ENCODE assay signal across 35 cellular contexts in the genomic region with DNA sequence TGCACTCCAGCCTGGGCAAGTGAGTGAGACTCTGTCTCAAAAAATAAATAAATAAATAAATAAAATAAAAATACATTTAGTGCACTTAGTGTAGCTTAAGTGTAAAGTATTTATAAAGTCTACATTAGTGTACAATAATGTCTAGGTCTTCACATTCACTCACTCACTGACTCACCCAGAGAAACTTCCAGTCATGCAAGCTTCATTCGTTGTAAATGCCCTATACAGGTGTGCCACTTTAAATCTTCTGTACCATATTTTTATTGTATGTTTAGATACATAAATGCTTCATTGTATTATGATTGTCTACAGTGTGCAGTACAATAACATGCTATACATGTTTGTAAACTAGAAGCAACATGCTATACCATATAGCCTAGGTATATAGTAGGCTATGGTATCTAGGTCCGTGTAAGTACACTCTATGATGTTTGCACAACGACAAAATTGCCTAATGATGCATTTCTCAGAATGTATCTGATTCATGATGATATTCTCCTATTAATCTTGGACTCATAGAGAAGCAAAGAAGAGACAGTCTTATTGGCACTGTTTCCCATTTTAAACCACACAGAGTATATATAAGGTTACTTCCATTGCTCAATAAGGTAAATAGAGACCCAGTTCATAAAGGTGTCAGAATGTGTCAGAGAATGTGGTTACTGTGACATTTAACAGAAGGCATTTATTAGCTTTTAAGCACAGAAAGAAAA.
"Had no signal": no experiment of that assay in that cellular context is flagged by ENCODE, and none has a peak within 500 bp of the region (broad histone marks: within the 10 kb centered on the region; RNA-seq: fewer than 3 reads in every experiment).

No MANE protein-coding gene starts in this region.

- H3K27me3 ChIP-seq: brain microvascular endothelial cell had no signal

- ATAC-seq: activated CD8-positive, alpha-beta memory T cell treated with anti-CD3 and anti-CD28 coated beads, Interleukin-2, amount 10 ng/mL, durations not matched to agents 7 days and 5 days; activated naive CD8-positive, alpha-beta T cell treated with anti-CD3 and anti-CD28 coated beads, Interleukin-2, amount 50 U/mL, for 24 hours had no signal

- H3K36me3 ChIP-seq: brain microvascular endothelial cell had no signal

- H3K4me2 ChIP-seq: PC-9 had no signal

- H3K4me3 ChIP-seq: PC-9 had no signal

- H2AFZ ChIP-seq: PC-9 had no signal

- DNase-seq: activated B cell treated with CpG ODN at 0.5 μM for 24 hours; activated CD4-positive, alpha-beta memory T cell treated with anti-CD3 and anti-CD28 coated beads for 36 hours; activated CD4-positive, alpha-beta T cell treated with anti-CD3 and anti-CD28 coated beads for 4 hours; activated CD4-positive, alpha-beta T cell treated with anti-CD3 and anti-CD28 coated beads, Interleukin-2, amount 50 U/mL, for 1 hour; activated CD4-positive, CD25-positive, alpha-beta regulatory T cell treated with anti-CD3 and anti-CD28 coated beads, Interleukin-2, amount 50 U/mL, for 72 hours; activated CD8-positive, alpha-beta memory T cell treated with anti-CD3 and anti-CD28 coated beads for 24 hours; activated CD8-positive, alpha-beta memory T cell treated with anti-CD3 and anti-CD28 coated beads, Interleukin-2, amount 10 ng/mL, durations not matched to agents 7 days and 5 days; activated CD8-positive, alpha-beta memory T cell treated with anti-CD3 and anti-CD28 coated beads, Interleukin-2, amount 50 U/mL, for 48 hours; activated effector memory CD4-positive, alpha-beta T cell treated with Interleukin-2 at 50 U/mL for 16 hours; activated naive CD4-positive, alpha-beta T cell treated with anti-CD3 and anti-CD28 coated beads, Interleukin-2, amount 10 ng/mL, durations not matched to agents 7 days and 5 days; activated naive CD8-positive, alpha-beta T cell treated with anti-CD3 and anti-CD28 coated beads, Interleukin-2, amount 50 U/mL, for 24 hours; activated T-cell treated with anti-CD3 and anti-CD28 coated beads, Interleukin-2, amount 50 U/mL, for 48 hours; anterior cingulate cortex; brain microvascular endothelial cell; Karpas-422; KBM-7; MM.1S; MV-4-11; NCI-H1092; NCI-H1436 treated with DMSO at 0.1 percent for 48 hours; NCI-H1694 treated with DMSO at 0.1 percent for 48 hours; NCI-H2029; NCI-H2171; NCI-H510A treated with DMSO at 0.1 percent for 48 hours; NCI-H526 treated with DMSO at 0.1 percent for 48 hours; NCI-H774; NK-92 treated with Interleukin-12 subunit alpha and Interleukin-12 subunit beta, amount 100 ng/mL, for 24 hours; PC-9; Right ventricle myocardium superior; SW 1271; T-helper 1 cell; T-helper 2 cell; T-helper 9 cell had no signal

- H3K27ac ChIP-seq: brain microvascular endothelial cell, PC-9, RWPE1, VCaP had no signal
